Comparison of ENCODE assay signal across 1 cellular context in the genomic region with DNA sequence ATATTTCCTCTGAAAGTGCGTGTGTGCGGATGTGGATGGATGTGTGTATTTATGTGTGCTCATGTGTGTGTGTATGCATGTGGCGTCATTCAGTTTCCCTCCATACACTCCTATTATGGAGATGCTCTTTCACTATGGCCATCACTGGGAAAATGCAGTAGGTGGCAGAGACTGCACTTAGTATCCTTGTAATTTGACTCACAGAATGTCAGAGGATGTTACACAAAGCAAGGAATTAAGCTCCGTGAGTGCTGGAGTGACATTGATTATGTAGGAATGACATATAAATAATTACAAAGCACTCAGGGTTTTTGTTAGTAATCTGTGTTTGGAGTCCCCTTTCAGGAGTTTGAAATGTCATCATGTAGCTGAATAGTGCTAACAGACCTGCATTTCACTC.
TF ChIP-seq lines count a peak whose summit lies in the region.

No MANE protein-coding gene starts in this region.

TF ChIP-seq in WTC11, 78 proteins besides CTCF, POLR2A, EP300 and RAD21 (continued from another document):
- no peak for TF ChIP-seq AR (CRISPR knock-in tag; IDR thresholded peaks at IDR 0.05)
- no peak for TF ChIP-seq GRHL2 (CRISPR knock-in tag; IDR thresholded peaks at IDR 0.05; ENCODE audit: insufficient replicate concordance, severe bottlenecking)
- no peak for TF ChIP-seq FOXP1 (CRISPR knock-in tag; IDR thresholded peaks at IDR 0.05; ENCODE audit: borderline replicate concordance)
- TF ChIP-seq CBFB (CRISPR knock-in tag; IDR thresholded peaks at IDR 0.05; ENCODE audit: low read depth), result no peak
- TF ChIP-seq TEAD4 (CRISPR knock-in tag; IDR thresholded peaks at IDR 0.05), result no peak
- TF ChIP-seq, protein P1, sequence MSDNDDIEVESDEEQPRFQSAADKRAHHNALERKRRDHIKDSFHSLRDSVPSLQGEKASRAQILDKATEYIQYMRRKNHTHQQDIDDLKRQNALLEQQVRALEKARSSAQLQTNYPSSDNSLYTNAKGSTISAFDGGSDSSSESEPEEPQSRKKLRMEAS (CRISPR knock-in tag; IDR thresholded peaks at IDR 0.05), result no peak
